15 cellular contexts compared by ENCODE assay signal in genomic region chr12:530308-530707, GRCh38.
DNase-seq lines count a peak whose midpoint lies in the region; ATAC-seq, FAIRE-seq and TF ChIP-seq lines count a peak whose summit lies in the region.
"Had no signal": no experiment of that assay in that cellular context is flagged by ENCODE, and none has a peak within 500 bp of the region (broad histone marks: within the 10 kb centered on the region; RNA-seq: fewer than 3 reads in every experiment).

No MANE protein-coding gene starts in this region.

- CTCF ChIA-PET in endothelial cell of umbilical vein (lab: Charles Lee), result interaction anchor here (0.6 to 2.0 kb wide), 10 partner anchors 8 to 88 kb away, joined by 3 to 14 read pairs (median 4); no protein-coding TSS in a partner anchor
- CTCF ChIA-PET in activated CD8-positive, alpha-beta memory T cell treated with anti-CD3 and anti-CD28 coated beads, Interleukin-2, amount 10 ng/mL, durations not matched to agents 7 days and 5 days (lab: Charles Lee), result no interaction called here

- dilution Hi-C loops in endothelial cell of umbilical vein (cut with MboI; ENCODE audit: extremely low pct_ligation_motif_present, low sequenced_read_pairs), result no loop called here

- no peaks in the 10 kb centered on the region for H3K79me2 ChIP-seq in endothelial cell of umbilical vein (ENCODE audit: control insufficient read depth, insufficient read depth, low read length)

- peaks cover 25% of the 10 kb centered on the region for H3K9me3 Mint-ChIP-seq in nephron
- peaks cover 7% of the 10 kb centered on the region for H3K9me3 Mint-ChIP-seq in activated CD8-positive, alpha-beta memory T cell treated with anti-CD3 and anti-CD28 coated beads, Interleukin-2, amount 10 ng/mL, durations not matched to agents 7 days and 5 days (ENCODE audit: low read depth)

- no peaks in the 10 kb centered on the region for H3K9me3 ChIP-seq in endothelial cell of umbilical vein (replicated peaks; ENCODE audit: control insufficient read depth, insufficient read depth, low read length)

- H3K4me2 ChIP-seq in endothelial cell of umbilical vein (ENCODE audit: insufficient read depth, low read length), result no peak overlapping the region
- H3K4me2 ChIP-seq: GM23338 had no signal

- no peak for TF ChIP-seq POLR2A in endothelial cell of umbilical vein (IDR thresholded peaks at IDR 0.05; ENCODE audit: low read depth, low read length)

- no peak overlapping the region for H2AFZ ChIP-seq in endothelial cell of umbilical vein (ENCODE audit: low read depth, low read length)
- H2AFZ ChIP-seq: GM23338 had no signal

- H4K20me1 ChIP-seq in endothelial cell of umbilical vein (replicated peaks; ENCODE audit: control insufficient read depth, extremely low read depth, insufficient read depth, low read length), result no peaks in the 10 kb centered on the region

- no peak for DNase-seq in D721Med (ENCODE audit: insufficient read length, low spot score)
- DNase-seq in NCI-H2171 (lab: John Stamatoyannopoulos, UW), result peak; percentile 85
- DNase-seq in endothelial cell of umbilical vein (ENCODE audit: low read depth, low spot score), result peak; percentile 79
- no peak for DNase-seq in activated CD8-positive, alpha-beta memory T cell treated with anti-CD3 and anti-CD28 coated beads, Interleukin-2, amount 10 ng/mL, durations not matched to agents 7 days and 5 days
- no peak for DNase-seq in DMS79 treated with DMSO at 0.1 percent for 48 hours (lab: John Stamatoyannopoulos, UW)
- no peak for DNase-seq in T-helper 2 cell
- no peak for DNase-seq in HuH-7.5 (ENCODE audit: low spot score)
- DNase-seq: activated effector memory CD4-positive, alpha-beta T cell treated with anti-CD3 and anti-CD28 coated beads, Interleukin-2, amount 50 U/mL, for 16 hours; C1 segment of cervical spinal cord; NCI-H1436; stimulated activated naive B cell treated with anti-CD40 and anti-IgM and Interleukin-4, amounts not matched to agents 10 μg/mL and 1 μg/mL and 100 μg/mL, for 72 hours; T-cell had no signal

- peaks cover 8% of the 10 kb centered on the region for H3K36me3 Mint-ChIP-seq in nephron (ENCODE audit: low read depth)
- H3K36me3 Mint-ChIP-seq in activated CD8-positive, alpha-beta memory T cell treated with anti-CD3 and anti-CD28 coated beads, Interleukin-2, amount 10 ng/mL, durations not matched to agents 7 days and 5 days, result no peaks in the 10 kb centered on the region
- H3K36me3 Mint-ChIP-seq: stimulated activated naive B cell treated with anti-CD40 and anti-IgM and Interleukin-4, amounts not matched to agents 10 μg/mL and 1 μg/mL and 100 μg/mL, for 72 hours had no signal

- peaks cover 26% of the 10 kb centered on the region for H3K4me1 Mint-ChIP-seq in nephron
- no peaks in the 10 kb centered on the region for H3K4me1 Mint-ChIP-seq in activated CD8-positive, alpha-beta memory T cell treated with anti-CD3 and anti-CD28 coated beads, Interleukin-2, amount 10 ng/mL, durations not matched to agents 7 days and 5 days
- H3K4me1 Mint-ChIP-seq: GM23338; stimulated activated naive B cell treated with anti-CD40 and anti-IgM and Interleukin-4, amounts not matched to agents 10 μg/mL and 1 μg/mL and 100 μg/mL, for 72 hours; T-cell had no signal

- H3K36me3 ChIP-seq in endothelial cell of umbilical vein (ENCODE audit: control insufficient read depth in 2 of 2, extremely low read depth in 1 of 2, insufficient read depth in 2 of 2, low read length in 2 of 2), result no peaks in the 10 kb centered on the region

- intact Hi-C loops in endothelial cell of umbilical vein (cut with micrococcal nuclease), result no loop called here

- H3K27ac Mint-ChIP-seq in nephron, result peak overlapping the region in 2 of 3 experiments; percentile 8 to 78
- no peak overlapping the region for H3K27ac Mint-ChIP-seq in activated CD8-positive, alpha-beta memory T cell treated with anti-CD3 and anti-CD28 coated beads, Interleukin-2, amount 10 ng/mL, durations not matched to agents 7 days and 5 days
- H3K27ac Mint-ChIP-seq: GM23338; stimulated activated naive B cell treated with anti-CD40 and anti-IgM and Interleukin-4, amounts not matched to agents 10 μg/mL and 1 μg/mL and 100 μg/mL, for 72 hours; T-cell had no signal

- no peak for TF ChIP-seq CTCF in D721Med (IDR thresholded peaks at IDR 0.05; ENCODE audit: insufficient read depth, missing control alignments)
- no peak for TF ChIP-seq CTCF in endothelial cell of umbilical vein (IDR thresholded peaks at IDR 0.05; ENCODE audit: extremely low read depth in 1 of 2, insufficient read depth in 1 of 2, low read depth in 1 of 2, low read length in 2 of 2)
- no peak for TF ChIP-seq CTCF in nephron (IDR thresholded peaks at IDR 0.05; ENCODE audit: unreplicated experiment in 3 of 3)

- no TSS peak for BruUV-seq in endothelial cell of umbilical vein (replicated peaks; lab: Mats Ljungman, UMichigan)

- no peak overlapping the region for H3K4me3 ChIP-seq in endothelial cell of umbilical vein (replicated peaks in 1 of 3; ENCODE audit: insufficient read depth in 1 of 3, low read depth in 1 of 3, low read length in 3 of 3)
- H3K4me3 ChIP-seq: GM23338 had no signal

- H3K4me3 Mint-ChIP-seq in nephron, result no peak overlapping the region
- H3K4me3 Mint-ChIP-seq in activated CD8-positive, alpha-beta memory T cell treated with anti-CD3 and anti-CD28 coated beads, Interleukin-2, amount 10 ng/mL, durations not matched to agents 7 days and 5 days, result no peak overlapping the region
- H3K4me3 Mint-ChIP-seq: GM23338; stimulated activated naive B cell treated with anti-CD40 and anti-IgM and Interleukin-4, amounts not matched to agents 10 μg/mL and 1 μg/mL and 100 μg/mL, for 72 hours; T-cell had no signal

- H3K9me1 ChIP-seq in endothelial cell of umbilical vein (replicated peaks; ENCODE audit: control insufficient read depth, extremely low read depth, insufficient read depth, low read length), result no peaks in the 10 kb centered on the region

- H3K27me3 Mint-ChIP-seq in nephron (ENCODE audit: low read depth), result no peaks in the 10 kb centered on the region
- no peaks in the 10 kb centered on the region for H3K27me3 Mint-ChIP-seq in activated CD8-positive, alpha-beta memory T cell treated with anti-CD3 and anti-CD28 coated beads, Interleukin-2, amount 10 ng/mL, durations not matched to agents 7 days and 5 days

- no peak overlapping the region for H3K9ac ChIP-seq in endothelial cell of umbilical vein (replicated peaks; ENCODE audit: extremely low read depth, insufficient read depth, low read length)

- FAIRE-seq in D721Med (lab: Jason Lieb, UNC) (peak; percentile 91), endothelial cell of umbilical vein (lab: Jason Lieb, UNC) (peak; percentile 92)

- H3K27me3 ChIP-seq in endothelial cell of umbilical vein (ENCODE audit: control insufficient read depth in 2 of 2, insufficient read depth in 2 of 2, low read length in 2 of 2), result peaks cover 2 to 6% of the 10 kb centered on the region in 2 experiments

- peaks cover 7% of the 10 kb centered on the region for H3K4me1 ChIP-seq in endothelial cell of umbilical vein (ENCODE audit: control insufficient read depth, extremely low read depth, insufficient read depth, low read length)

- H3K27ac ChIP-seq in endothelial cell of umbilical vein (ENCODE audit: insufficient read depth, low read depth, low read length), result no peak overlapping the region

- POLR2A ChIA-PET in endothelial cell of umbilical vein (lab: Charles Lee), result no interaction called here

- no peak for ATAC-seq in activated CD8-positive, alpha-beta memory T cell treated with anti-CD3 and anti-CD28 coated beads, Interleukin-2, amount 10 ng/mL, durations not matched to agents 7 days and 5 days
- ATAC-seq: GM23338; left lobe of liver; stimulated activated naive B cell treated with anti-CD40 and anti-IgM and Interleukin-4, amounts not matched to agents 10 μg/mL and 1 μg/mL and 100 μg/mL, for 72 hours; T-cell had no signal

TF ChIP-seq in endothelial cell of umbilical vein, 7 proteins besides CTCF, POLR2A, EP300 and RAD21:
- TF ChIP-seq JUN (IDR thresholded peaks at IDR 0.05; ENCODE audit: borderline replicate concordance, insufficient read depth, insufficient read length, low read depth) (peak; percentile 58), EZH2 (IDR thresholded peaks at IDR 0.05; ENCODE audit: borderline replicate concordance, low read depth, low read length, severe bottlenecking) (no peak), GATA2 (IDR thresholded peaks at IDR 0.05; ENCODE audit: insufficient read depth, insufficient read length, low read depth, low read length) (no peak), POLR2AphosphoS5 (IDR thresholded peaks at IDR 0.05; ENCODE audit: insufficient read depth, low read depth, low read length) (no peak), MYC (IDR thresholded peaks at IDR 0.05; ENCODE audit: low read depth, low read length) (no peak), MAX (IDR thresholded peaks at IDR 0.05; ENCODE audit: insufficient read depth, insufficient read length) (no peak), FOS (IDR thresholded peaks at IDR 0.05; ENCODE audit: borderline replicate concordance, insufficient read depth, low read length) (peak; percentile 71)

Comparison
In these comparisons a context has a peak if more than half of its experiments do, and no peak if none do; other contexts are left out.
1. DNase-seq: peak in NCI-H2171 (single experiment) and endothelial cell of umbilical vein (single experiment); none in D721Med (single experiment), activated CD8-positive, alpha-beta memory T cell treated with anti-CD3 and anti-CD28 coated beads, Interleukin-2, amount 10 ng/mL, durations not matched to agents 7 days and 5 days (single experiment), DMS79 treated with DMSO at 0.1 percent for 48 hours (single experiment), T-helper 2 cell (0 of 5) and HuH-7.5 (single experiment).